In genomic region chr1:148120395-148120794, GRCh38 we compare ENCODE assay signal across 8 cellular contexts. TPM values are rescaled to one million over a fixed set of nuclear protein-coding genes. Genes with fewer than 3 reads are reported as not detected.
DNase-seq lines count a peak whose midpoint lies in the region; TF ChIP-seq lines count a peak whose summit lies in the region.
"Not testable (repeated sequence)": the region's sequence is repeated elsewhere in the genome, so short reads cannot be mapped to it uniquely, and the experiment has no call there.

No MANE protein-coding gene starts in this region.

- TF ChIP-seq CTCF in A673 (conservative IDR thresholded peaks at IDR 0.05; ENCODE audit: low read depth, low read length) = 0 out of 2 replicates have a peak, but pooled peaks have one; percentile 19
- TF ChIP-seq CTCF in WERI-Rb-1 (IDR thresholded peaks at IDR 0.05; ENCODE audit: low read depth, low read length) = 0 out of 2 replicates have a peak, but pooled peaks have one; percentile 11
- not testable (repeated sequence) for TF ChIP-seq CTCF in endothelial cell (IDR thresholded peaks at IDR 0.05; ENCODE audit: unreplicated experiment)
- peak; percentile 19 for TF ChIP-seq CTCF in cardiac muscle cell (IDR thresholded peaks at IDR 0.05; ENCODE audit: low read depth, low read length)
- TF ChIP-seq CTCF in neural crest cell (conservative IDR thresholded peaks at IDR 0.05) = peak; percentile 38

- POLR2A ChIA-PET in A673 (lab: Charles Lee; ENCODE audit: low non-redundant PET) = not testable (repeated sequence)

- in situ Hi-C loops in KBM-7 (cut with MboI; ENCODE audit: low pct_unique_long_range_greater_than_20kb, low sequenced_read_pairs) = not testable (repeated sequence)

- H3K27ac Mint-ChIP-seq in endothelial cell (ENCODE audit: unreplicated experiment); neural crest cell (ENCODE audit: unreplicated experiment): not testable (repeated sequence)

- H3K9me3 Mint-ChIP-seq in endothelial cell (ENCODE audit: unreplicated experiment); neural crest cell: not testable (repeated sequence)

- H3K4me1 Mint-ChIP-seq in endothelial cell (ENCODE audit: unreplicated experiment); neural crest cell: not testable (repeated sequence)

- H3K36me3 ChIP-seq in A673 (ENCODE audit: insufficient read depth, low read length, poor library complexity, severe bottlenecking); NT2/D1 (ENCODE audit: insufficient read depth, insufficient read length, low read length); cardiac muscle cell: not testable (repeated sequence)
- peaks cover 23% of the 10 kb centered on the region for H3K36me3 ChIP-seq in WERI-Rb-1

- H3K9ac ChIP-seq in NT2/D1 (ENCODE audit: insufficient read length, low read depth) = not testable (repeated sequence)

- H3K27me3 ChIP-seq in A673 (replicated peaks; ENCODE audit: insufficient read depth, low read depth, low read length, poor library complexity); NT2/D1 (ENCODE audit: insufficient read depth, insufficient read length); WERI-Rb-1 (ENCODE audit: insufficient read depth, low read depth, severe bottlenecking); cardiac muscle cell: not testable (repeated sequence)

- BruUV-seq in A673 (replicated peaks; lab: Mats Ljungman, UMichigan) = not testable (repeated sequence)

- not testable (repeated sequence) for H3K4me1 ChIP-seq in A673 (ENCODE audit: insufficient read depth, low read length, poor library complexity, severe bottlenecking); NT2/D1 (ENCODE audit: insufficient read depth, insufficient read length); cardiac muscle cell (ENCODE audit: low read depth)

- H3K27me3 Mint-ChIP-seq in endothelial cell (ENCODE audit: unreplicated experiment); neural crest cell (ENCODE audit: low read depth): not testable (repeated sequence)

- not testable (repeated sequence) for H3K4me3 ChIP-seq in A673 (ENCODE audit: low read depth, low read length, poor library complexity, severe bottlenecking); NT2/D1 (ENCODE audit: insufficient read length, low read depth); WERI-Rb-1 (ENCODE audit: low read depth, low read length); cardiac muscle cell

- H3K4me3 Mint-ChIP-seq in endothelial cell (ENCODE audit: unreplicated experiment); neural crest cell: not testable (repeated sequence)

- intact Hi-C loops in A673 (cut with micrococcal nuclease; ENCODE audit: unreplicated experiment) = not testable (repeated sequence)

- H3K36me3 Mint-ChIP-seq in endothelial cell (ENCODE audit: low read depth, unreplicated experiment); neural crest cell (ENCODE audit: low read depth): not testable (repeated sequence)

- DNase-seq in A673 (ENCODE audit: low spot score) (peak; percentile 4), EL (peak; percentile 4), KBM-7 (peak; percentile 0), NT2/D1 (ENCODE audit: low read depth, low spot score) (peak; percentile 0), WERI-Rb-1 (peak; percentile 46), endothelial cell (ENCODE audit: low spot score) (peak; percentile 7), cardiac muscle cell (ENCODE audit: low read depth in 1 of 2, low spot score in 1 of 2) (peak; percentile 29 to 54)
- DNase-seq in neural crest cell (ENCODE audit: low read depth, low spot score) = not testable (repeated sequence)

- H3K9me3 ChIP-seq in A673 (ENCODE audit: low read depth, low read length, poor library complexity, severe bottlenecking); NT2/D1 (ENCODE audit: insufficient read depth, low read length); WERI-Rb-1 (ENCODE audit: severe bottlenecking); cardiac muscle cell (ENCODE audit: low read depth): not testable (repeated sequence)

- CTCF ChIA-PET in A673 (lab: Charles Lee) = not testable (repeated sequence)

- H3K27ac ChIP-seq in A673 (ENCODE audit: low read depth, low read length, poor library complexity, severe bottlenecking); WERI-Rb-1; cardiac muscle cell: not testable (repeated sequence)

RNA-seq across cellular contexts. Expression of gene NBPF11, which starts 31.7 kb away (rescaled TPM):
- total RNA-seq in A673 (2021) (14.1 and 14.4 TPM in 2 replicates), endothelial cell (ENCODE audit: unreplicated experiment) (26.9 TPM), cardiac muscle cell (10.9 and 15.8 TPM in 2 replicates), neural crest cell (17.2 and 18.5 TPM in 2 replicates)
- polyA plus RNA-seq in cardiac muscle cell = 9.5 and 11.6 TPM in 2 replicates
